Comparison of ENCODE assay signal across 11 cellular contexts in genomic region chr5:93717162-93717561, GRCh38. TPM values are rescaled to one million over a fixed set of nuclear protein-coding genes. Genes with fewer than 3 reads are reported as not detected.
A peak's percentile ranks its signal among the peaks of the same experiment; 100 is the strongest.
DNase-seq lines count a peak whose midpoint lies in the region; ATAC-seq and TF ChIP-seq lines count a peak whose summit lies in the region.
"Had no signal": no experiment of that assay in that cellular context is flagged by ENCODE, and none has a peak within 500 bp of the region (broad histone marks: within the 10 kb centered on the region; RNA-seq: fewer than 3 reads in every experiment).

No MANE protein-coding gene starts in this region.

- no peak overlapping the region for H3K27ac ChIP-seq in tibial nerve

- H3K36me3 ChIP-seq in mucosa of descending colon (ENCODE audit: low read depth) (no peaks in the 10 kb centered on the region), tibial nerve (no peaks in the 10 kb centered on the region)

- DNase-seq in H4 (ENCODE audit: low spot score) (peak; percentile 76), NCI-H226 (peak; percentile 90), choroid plexus epithelial cell (ENCODE audit: low read depth) (peak; percentile 81), mucosa of descending colon (no peak), tibial nerve (ENCODE audit: low spot score in 2 of 2) (no peak)
- no peak for DNase-seq in stimulated activated effector memory CD8-positive, alpha-beta T cell treated with anti-CD3 and anti-CD28 coated beads, Interleukin-12 subunit alpha, Interleukin-12 subunit beta, amount 100 ng/mL, for 72 hours (ENCODE audit: low spot score in 2 of 2)
- DNase-seq: activated CD4-positive, alpha-beta T cell treated with anti-CD3 and anti-CD28 coated beads for 1 hour; NCI-H1930 had no signal

- no peaks in the 10 kb centered on the region for H3K9me3 ChIP-seq in mucosa of descending colon
- peaks cover 0 to 5% (median 2%) of the 10 kb centered on the region in 4 donors for H3K9me3 ChIP-seq in tibial nerve

- no peak overlapping the region for H3K4me3 ChIP-seq in choroid plexus epithelial cell (ENCODE audit: low read depth, low read length)
- no peak overlapping the region for H3K4me3 ChIP-seq in mucosa of descending colon
- H3K4me3 ChIP-seq in tibial nerve: no peak overlapping the region

- peaks cover 18% of the 10 kb centered on the region for H3K4me1 Mint-ChIP-seq in stimulated activated effector memory CD8-positive, alpha-beta T cell treated with anti-CD3 and anti-CD28 coated beads, Interleukin-12 subunit alpha, Interleukin-12 subunit beta, amount 100 ng/mL, for 72 hours
- H3K4me1 Mint-ChIP-seq in stimulated activated memory B cell treated with anti-CD40 and anti-IgM and Interleukin-4, amounts not matched to agents 10 μg/mL and 1 μg/mL and 100 μg/mL, for 72 hours: no peaks in the 10 kb centered on the region

- no peak overlapping the region for H3K4me3 Mint-ChIP-seq in stimulated activated effector memory CD8-positive, alpha-beta T cell treated with anti-CD3 and anti-CD28 coated beads, Interleukin-12 subunit alpha, Interleukin-12 subunit beta, amount 100 ng/mL, for 72 hours
- H3K4me3 Mint-ChIP-seq in stimulated activated memory B cell treated with anti-CD40 and anti-IgM and Interleukin-4, amounts not matched to agents 10 μg/mL and 1 μg/mL and 100 μg/mL, for 72 hours: no peak overlapping the region

- no peaks in the 10 kb centered on the region for H3K36me3 Mint-ChIP-seq in stimulated activated effector memory CD8-positive, alpha-beta T cell treated with anti-CD3 and anti-CD28 coated beads, Interleukin-12 subunit alpha, Interleukin-12 subunit beta, amount 100 ng/mL, for 72 hours
- peaks cover 37% of the 10 kb centered on the region for H3K36me3 Mint-ChIP-seq in stimulated activated memory B cell treated with anti-CD40 and anti-IgM and Interleukin-4, amounts not matched to agents 10 μg/mL and 1 μg/mL and 100 μg/mL, for 72 hours

- TF ChIP-seq CTCF in choroid plexus epithelial cell (conservative IDR thresholded peaks at IDR 0.05; ENCODE audit: low read depth, low read length): no peak
- no peak for TF ChIP-seq CTCF in mucosa of descending colon (IDR thresholded peaks at IDR 0.05)
- TF ChIP-seq CTCF in tibial nerve (IDR thresholded peaks at IDR 0.05): no peak

- no peaks in the 10 kb centered on the region for H3K9me3 Mint-ChIP-seq in stimulated activated effector memory CD8-positive, alpha-beta T cell treated with anti-CD3 and anti-CD28 coated beads, Interleukin-12 subunit alpha, Interleukin-12 subunit beta, amount 100 ng/mL, for 72 hours
- H3K9me3 Mint-ChIP-seq in stimulated activated memory B cell treated with anti-CD40 and anti-IgM and Interleukin-4, amounts not matched to agents 10 μg/mL and 1 μg/mL and 100 μg/mL, for 72 hours: no peaks in the 10 kb centered on the region

- no peak for TF ChIP-seq EP300 in tibial nerve (IDR thresholded peaks at IDR 0.05)

- no peak for TF ChIP-seq POLR2A in tibial nerve (IDR thresholded peaks at IDR 0.05)

- ATAC-seq in mucosa of descending colon: peak; percentile 28
- ATAC-seq in stimulated activated effector memory CD8-positive, alpha-beta T cell treated with anti-CD3 and anti-CD28 coated beads, Interleukin-12 subunit alpha, Interleukin-12 subunit beta, amount 100 ng/mL, for 72 hours: no peak
- ATAC-seq in GM18870 (IDR thresholded peaks at IDR 0.05; ENCODE audit: unreplicated experiment): no peak
- ATAC-seq in stimulated activated memory B cell treated with anti-CD40 and anti-IgM and Interleukin-4, amounts not matched to agents 10 μg/mL and 1 μg/mL and 100 μg/mL, for 72 hours: no peak

- H3K4me1 ChIP-seq in mucosa of descending colon (ENCODE audit: low read depth) (no peaks in the 10 kb centered on the region), tibial nerve (peaks cover 0 to 8% (median 0%) of the 10 kb centered on the region in 4 donors)

- WGBS in tibial nerve, 2 donors: 42 to 47% methylated on average over 4 of the region's 4 CpGs

- H3K27me3 ChIP-seq in tibial nerve: no peaks in the 10 kb centered on the region

- H3K27ac Mint-ChIP-seq in stimulated activated effector memory CD8-positive, alpha-beta T cell treated with anti-CD3 and anti-CD28 coated beads, Interleukin-12 subunit alpha, Interleukin-12 subunit beta, amount 100 ng/mL, for 72 hours: no peak overlapping the region
- no peak overlapping the region for H3K27ac Mint-ChIP-seq in stimulated activated memory B cell treated with anti-CD40 and anti-IgM and Interleukin-4, amounts not matched to agents 10 μg/mL and 1 μg/mL and 100 μg/mL, for 72 hours
- H3K27ac Mint-ChIP-seq: progenitor cell of endocrine pancreas had no signal

- intact Hi-C loops in mucosa of descending colon (cut with DNase I, micrococcal nuclease): no loop called here

- no peaks in the 10 kb centered on the region for H3K27me3 Mint-ChIP-seq in stimulated activated memory B cell treated with anti-CD40 and anti-IgM and Interleukin-4, amounts not matched to agents 10 μg/mL and 1 μg/mL and 100 μg/mL, for 72 hours
- H3K27me3 Mint-ChIP-seq: progenitor cell of endocrine pancreas had no signal

RNA-seq across cellular contexts. Expression of gene POU5F2, which starts 24.2 kb away (rescaled TPM):
- 0.04 TPM in 1 of 2 replicates, not detected in the other for total RNA-seq in H4 (2014; rRNA removed; shearing (Covaris generic))
- 1 to 10 TPM; 1.2 to 2.3 (median 1.6) TPM for total RNA-seq in mucosa of descending colon
- total RNA-seq in tibial nerve: 1 to 10 TPM; 3.9 to 5.4 (median 5.0) TPM

Comparison
In these comparisons a context has a peak if more than half of its experiments do, and no peak if none do; other contexts are left out.
1. DNase-seq: peak in H4 (single experiment), NCI-H226 (single experiment) and choroid plexus epithelial cell (single experiment); none in mucosa of descending colon (0 of 3), stimulated activated effector memory CD8-positive, alpha-beta T cell treated with anti-CD3 and anti-CD28 coated beads, Interleukin-12 subunit alpha, Interleukin-12 subunit beta, amount 100 ng/mL, for 72 hours (0 of 2) and tibial nerve (0 of 2).